Comparison of ENCODE assay signal across 8 cellular contexts in the genomic region with DNA sequence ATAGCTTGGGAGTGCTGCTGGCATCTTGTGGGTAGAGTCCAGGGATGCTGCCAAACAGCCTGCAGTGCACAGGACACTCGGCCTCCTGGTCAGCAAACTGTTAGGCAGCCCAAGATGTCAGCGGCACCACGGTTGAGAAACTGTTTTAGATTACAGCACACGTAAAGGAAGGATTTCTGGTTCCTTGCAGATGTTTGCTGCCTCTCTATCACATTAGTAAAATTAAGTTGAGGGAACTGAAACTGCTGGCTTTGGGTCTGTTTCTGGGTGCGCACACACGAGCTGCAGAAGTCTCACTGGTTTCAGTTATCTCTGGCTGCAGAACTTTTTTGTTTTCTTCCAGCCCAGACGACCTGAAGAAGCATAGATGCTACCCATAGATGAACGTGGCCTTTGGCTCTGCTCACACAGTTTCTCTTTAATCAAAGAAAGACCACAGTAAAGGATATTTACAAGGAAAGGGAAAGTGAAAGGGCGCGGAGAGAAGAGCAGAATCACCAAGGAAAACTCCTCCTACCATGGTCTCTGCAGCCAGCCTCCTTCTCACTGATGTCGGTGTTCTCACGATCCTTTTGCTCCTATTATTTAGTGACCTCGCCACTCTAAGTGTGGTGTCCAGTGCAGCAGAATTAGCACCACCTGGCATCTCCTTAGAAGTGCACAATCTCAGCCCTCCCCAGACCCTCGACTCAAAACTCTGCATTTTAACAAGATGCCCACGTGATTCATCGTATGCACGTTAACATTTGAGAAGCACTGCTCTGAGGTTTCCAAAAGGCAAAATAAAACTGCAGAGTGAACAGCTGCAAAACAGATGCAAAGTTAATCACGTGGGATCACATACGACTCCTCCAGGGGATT. TPM values are rescaled to one million over a fixed set of nuclear protein-coding genes. Genes with fewer than 3 reads are reported as not detected.
DNase-seq lines count a peak whose midpoint lies in the region; ATAC-seq and TF ChIP-seq lines count a peak whose summit lies in the region.

No MANE protein-coding gene starts in this region.

- DNase-seq in AG10803 (ENCODE audit: low read depth) (peak; percentile 63), SJSA1 (ENCODE audit: low read depth in 1 of 2, low spot score in 2 of 2) (peak in 1 of 2 experiments; percentile 66), coronary artery (ENCODE audit: low spot score) (no peak), cerebellar nuclear complex (lab: John Stamatoyannopoulos, UW) (no peak)
- DNase-seq in naive thymus-derived CD4-positive, alpha-beta T cell = peak in 8 of 9 donors; percentile 18 to 53 (median 46)
- DNase-seq in activated effector memory CD4-positive, alpha-beta T cell treated with Interleukin-2 at 50 U/mL for 16 hours = no peak

- H3K36me3 Mint-ChIP-seq in naive thymus-derived CD4-positive, alpha-beta T cell = peaks cover 0 to 8% (median 0%) of the 10 kb centered on the region in 5 donors

- peak overlapping the region; percentile 88 to 100 (median 96) for H3K4me3 Mint-ChIP-seq in naive thymus-derived CD4-positive, alpha-beta T cell

- H3K4me3 ChIP-seq in AG10803 (ENCODE audit: low read length) (peak overlapping the region; percentile 74), SJSA1 (peak overlapping the region; percentile 35), coronary artery (peak overlapping the region; percentile 62)
- H3K4me3 ChIP-seq in naive thymus-derived CD4-positive, alpha-beta T cell (ENCODE audit: low read length) = peak overlapping the region; percentile 57

- no peaks in the 10 kb centered on the region for H3K9me3 ChIP-seq in SJSA1 (replicated peaks)
- H3K9me3 ChIP-seq in naive thymus-derived CD4-positive, alpha-beta T cell (ENCODE audit: control insufficient read depth in 2 of 3, low read length in 3 of 3) = no peaks in the 10 kb centered on the region

- POLR2A ChIA-PET in naive thymus-derived CD4-positive, alpha-beta T cell (lab: Charles Lee) = interaction anchor here (1.1 to 2.4 kb wide), 7 partner anchors 12 to 84 kb away, joined by 5 to 13 read pairs (median 7); a partner anchor contains a TSS

- CTCF ChIA-PET in naive thymus-derived CD4-positive, alpha-beta T cell (lab: Charles Lee) = interaction anchor here (1.4 to 4.3 kb wide), 8 partner anchors 12 to 84 kb away, joined by 4 to 34 read pairs (median 6); a partner anchor contains a TSS

- no peaks in the 10 kb centered on the region for H3K27me3 Mint-ChIP-seq in naive thymus-derived CD4-positive, alpha-beta T cell

- no peaks in the 10 kb centered on the region for H3K36me3 ChIP-seq in SJSA1
- H3K36me3 ChIP-seq in naive thymus-derived CD4-positive, alpha-beta T cell (ENCODE audit: control insufficient read depth in 2 of 3, insufficient read depth in 3 of 3, low read length in 3 of 3) = no peaks in the 10 kb centered on the region

- ATAC-seq in GM18868 (IDR thresholded peaks at IDR 0.05; ENCODE audit: unreplicated experiment) = peak; percentile 64
- peak; percentile 43 for ATAC-seq in HG03025 (IDR thresholded peaks at IDR 0.05; ENCODE audit: low FRiP score, unreplicated experiment)
- ATAC-seq in naive thymus-derived CD4-positive, alpha-beta T cell = peak; percentile 60

- peaks cover 34 to 54% (median 48%) of the 10 kb centered on the region in 7 donors for H3K4me1 Mint-ChIP-seq in naive thymus-derived CD4-positive, alpha-beta T cell

- H3K27me3 ChIP-seq in SJSA1 (replicated peaks) = no peaks in the 10 kb centered on the region
- no peaks in the 10 kb centered on the region for H3K27me3 ChIP-seq in naive thymus-derived CD4-positive, alpha-beta T cell (ENCODE audit: control insufficient read depth in 2 of 2, insufficient read depth in 2 of 2, low read length in 2 of 2)

- intact Hi-C loops in naive thymus-derived CD4-positive, alpha-beta T cell (cut with micrococcal nuclease) = loop anchor here (1.0 to 5.0 kb wide), 9 partner anchors 11 to 378 kb away; no protein-coding TSS in a partner anchor

- peaks cover 0 to 2% (median 0%) of the 10 kb centered on the region in 11 donors for H3K9me3 Mint-ChIP-seq in naive thymus-derived CD4-positive, alpha-beta T cell

- H3K27ac Mint-ChIP-seq in naive thymus-derived CD4-positive, alpha-beta T cell = peak overlapping the region; percentile 74 to 97 (median 95)

- TF ChIP-seq CTCF in AG10803 (conservative IDR thresholded peaks at IDR 0.05; ENCODE audit: low read length) (no peak), coronary artery (IDR thresholded peaks at IDR 0.05) (no peak)

- peak overlapping the region; percentile 42 for H3K27ac ChIP-seq in SJSA1
- H3K27ac ChIP-seq in coronary artery = peak overlapping the region; percentile 40 to 80
- peak overlapping the region; percentile 65 for H3K27ac ChIP-seq in naive thymus-derived CD4-positive, alpha-beta T cell (ENCODE audit: low read depth, low read length)

- peaks cover 44% of the 10 kb centered on the region for H3K4me1 ChIP-seq in SJSA1 (replicated peaks)
- H3K4me1 ChIP-seq in naive thymus-derived CD4-positive, alpha-beta T cell (ENCODE audit: control insufficient read depth in 2 of 2, insufficient read depth in 2 of 2, low read length in 2 of 2) = peaks cover 18 to 24% of the 10 kb centered on the region in 2 donors

RNA-seq across cellular contexts. Expression of a gene that starts 50.6 kb away (rescaled TPM):
- total RNA-seq in SJSA1 (2014; rRNA removed; shearing (Covaris generic)) = 65.4 and 79.3 TPM in 2 replicates
- 100 to 1,000 TPM; 170 to 400 (median 241) TPM for total RNA-seq in naive thymus-derived CD4-positive, alpha-beta T cell
- 100 to 1,000 TPM; 108 to 148 TPM for polyA plus RNA-seq in naive thymus-derived CD4-positive, alpha-beta T cell

Comparison
In these comparisons a context has a peak if more than half of its experiments do, and no peak if none do; other contexts are left out.
1. DNase-seq: peak in AG10803 (single experiment) and naive thymus-derived CD4-positive, alpha-beta T cell (8 of 9); none in coronary artery (single experiment), activated effector memory CD4-positive, alpha-beta T cell treated with Interleukin-2 at 50 U/mL for 16 hours (single experiment) and cerebellar nuclear complex (0 of 2).
2. Peak in every context shown above with its lines, with median percentiles within 50 percentile points of each other: H3K4me3 ChIP-seq, ATAC-seq and H3K27ac ChIP-seq.